In genomic region chr6:66418906-66419305, GRCh38 we compare ENCODE assay signal across 24 cellular contexts.
"Had no signal": no experiment of that assay in that cellular context is flagged by ENCODE, and none has a peak within 500 bp of the region (broad histone marks: within the 10 kb centered on the region; RNA-seq: fewer than 3 reads in every experiment).

No MANE protein-coding gene starts in this region.

- H3K36me3 ChIP-seq: colonic mucosa, esophagus squamous epithelium, gastrocnemius medialis, heart right ventricle, left lung, lower lobe of right lung had no signal

- H3K27ac Mint-ChIP-seq: dendritic cell treated with granulocyte-macrophage colony-stimulating factor and Interleukin-4, amounts not matched to agents 40 ng/mL and 50 ng/mL, for 4 days; effector memory CD8-positive, alpha-beta T cell; endodermal cell; mesothelial cell of epicardium had no signal

- H3K27me3 Mint-ChIP-seq: dendritic cell treated with granulocyte-macrophage colony-stimulating factor and Interleukin-4, amounts not matched to agents 40 ng/mL and 50 ng/mL, for 4 days; effector memory CD8-positive, alpha-beta T cell had no signal

- H3K4me3 ChIP-seq: colonic mucosa, esophagus squamous epithelium, gastrocnemius medialis, heart right ventricle, left lung, lower lobe of right lung, mucosa of descending colon had no signal

- H3K27me3 ChIP-seq: colonic mucosa, esophagus squamous epithelium, gastrocnemius medialis, heart right ventricle, left lung had no signal

- H3K4me1 Mint-ChIP-seq: mesothelial cell of epicardium had no signal

- H3K36me3 Mint-ChIP-seq: mesothelial cell of epicardium had no signal

- H3K4me1 ChIP-seq: colonic mucosa, esophagus squamous epithelium, gastrocnemius medialis, heart right ventricle, left lung, lower lobe of right lung had no signal

- H3K9me3 Mint-ChIP-seq: dendritic cell treated with granulocyte-macrophage colony-stimulating factor and Interleukin-4, amounts not matched to agents 40 ng/mL and 50 ng/mL, for 4 days; endodermal cell; mesothelial cell of epicardium had no signal

- H3K27ac ChIP-seq: colonic mucosa, epithelial cell of prostate, esophagus squamous epithelium, gastrocnemius medialis, heart right ventricle, left lung, lower lobe of right lung had no signal

- H3K9me3 ChIP-seq: esophagus squamous epithelium, gastrocnemius medialis, left lung, lower lobe of right lung had no signal

- DNase-seq: colonic mucosa; cortex of kidney; effector CD8-positive, alpha-beta T cell; effector memory CD8-positive, alpha-beta T cell; endodermal cell; erythroblast; esophagus squamous epithelium; foreskin melanocyte; gastrocnemius medialis; glutamatergic neuron; head of caudate nucleus; heart right ventricle; hippocampal formation; islet precursor cell; kidney; left cardiac atrium; left lung; left ventricle myocardium superior; lower lobe of right lung; mesenchymal stem cell; mucosa of descending colon had no signal

- H3K4me3 Mint-ChIP-seq: dendritic cell treated with granulocyte-macrophage colony-stimulating factor and Interleukin-4, amounts not matched to agents 40 ng/mL and 50 ng/mL, for 4 days; effector memory CD8-positive, alpha-beta T cell; endodermal cell; mesothelial cell of epicardium had no signal
